Comparison of ENCODE assay signal across 2 cellular contexts in the genomic region with DNA sequence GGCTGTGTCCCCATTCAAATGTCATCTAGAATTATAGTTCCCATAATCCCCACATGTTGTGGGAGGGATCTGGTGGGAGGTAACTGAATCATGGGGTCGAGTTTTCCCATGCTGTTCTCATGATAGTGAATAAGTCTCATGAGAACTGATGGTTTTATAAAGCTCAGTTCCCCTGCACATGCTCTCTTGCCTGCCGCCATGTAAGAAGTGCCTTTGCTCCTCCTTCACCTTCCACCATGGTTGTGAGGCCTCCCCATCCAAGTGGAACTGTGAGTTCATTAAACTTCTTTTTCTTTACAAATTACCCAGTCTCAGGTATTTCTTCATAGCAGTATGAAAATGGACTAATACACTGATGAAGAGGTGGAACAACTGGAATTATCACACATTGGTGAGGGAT. TPM values are rescaled to one million over a fixed set of nuclear protein-coding genes. Genes with fewer than 3 reads are reported as not detected.
"Had no signal": no experiment of that assay in that cellular context is flagged by ENCODE, and none has a peak within 500 bp of the region (broad histone marks: within the 10 kb centered on the region; RNA-seq: fewer than 3 reads in every experiment).

No MANE protein-coding gene starts in this region.

RNA-seq across cellular contexts. Expression of a gene that starts 55.9 kb away (rescaled TPM):
- total RNA-seq: M059J, MCF 10A had no signal
